8 cellular contexts compared by ENCODE assay signal in the genomic region with DNA sequence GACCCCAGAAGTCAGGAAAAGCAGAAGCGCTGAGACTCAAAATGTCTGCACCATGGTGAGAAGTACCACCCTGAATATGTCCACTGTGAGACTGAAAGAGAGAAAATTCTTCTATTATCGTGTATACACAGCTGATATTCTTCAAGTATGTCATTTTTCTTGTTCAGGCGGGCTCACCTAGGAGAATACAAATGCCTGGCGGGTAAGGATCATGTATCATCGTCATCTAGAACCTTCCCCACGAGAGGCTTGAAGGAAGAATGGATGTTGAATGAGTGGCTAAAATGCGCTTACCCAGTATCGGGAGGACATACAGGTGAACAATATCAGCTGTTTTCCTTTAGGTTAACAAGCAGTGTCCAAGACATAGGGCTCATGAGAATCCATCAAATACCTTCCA.
"Had no signal": no experiment of that assay in that cellular context is flagged by ENCODE, and none has a peak within 500 bp of the region (broad histone marks: within the 10 kb centered on the region; RNA-seq: fewer than 3 reads in every experiment).

No MANE protein-coding gene starts in this region.

- DNase-seq: GDM1, GF-D8 had no signal

- FAIRE-seq: G401.6, GM12878, GM12891, GM12892, GM18507, GM19239 had no signal

- H3K4me3 ChIP-seq: GM12878 had no signal
